20 cellular contexts compared by ENCODE assay signal in genomic region chr6:152118678-152119077, GRCh38.
A peak's percentile ranks its signal among the peaks of the same experiment; 100 is the strongest.
DNase-seq lines count a peak whose midpoint lies in the region; FAIRE-seq and TF ChIP-seq lines count a peak whose summit lies in the region.
"Had no signal": no experiment of that assay in that cellular context is flagged by ENCODE, and none has a peak within 500 bp of the region (broad histone marks: within the 10 kb centered on the region; RNA-seq: fewer than 3 reads in every experiment).

No MANE protein-coding gene starts in this region.

- no peaks in the 10 kb centered on the region for H4K20me1 ChIP-seq in MM.1S (ENCODE audit: insufficient read depth, low read length)
- no peaks in the 10 kb centered on the region for H4K20me1 ChIP-seq in keratinocyte (ENCODE audit: control insufficient read depth, extremely low read depth, insufficient read depth, low read length)

- H3K79me2 ChIP-seq in MM.1S (ENCODE audit: low read length) (no peaks in the 10 kb centered on the region), keratinocyte (ENCODE audit: control insufficient read depth, insufficient read depth, low read length) (no peaks in the 10 kb centered on the region)

- H3K4me3 ChIP-seq in MM.1S (ENCODE audit: low read length) (no peak overlapping the region), brain microvascular endothelial cell (ENCODE audit: low read depth, low read length) (no peak overlapping the region), keratinocyte (ENCODE audit: control insufficient read depth in 2 of 3, extremely low read depth in 1 of 3, insufficient read depth in 2 of 3, low read depth in 1 of 3, low read length in 3 of 3) (no peak overlapping the region)
- H3K4me3 ChIP-seq: GM23338 had no signal

- no peak overlapping the region for H2AFZ ChIP-seq in MM.1S (ENCODE audit: low read length)
- H2AFZ ChIP-seq in keratinocyte (ENCODE audit: control insufficient read depth, low read length) = peak overlapping the region; percentile 33
- H2AFZ ChIP-seq: GM23338 had no signal

- TF ChIP-seq CTCF in MM.1S (IDR thresholded peaks at IDR 0.05; ENCODE audit: low read length) (no peak; the same call in 1 of the 2 replicates), brain microvascular endothelial cell (IDR thresholded peaks at IDR 0.05; ENCODE audit: low read depth, low read length, missing control alignments) (peak; percentile 27), keratinocyte (optimal IDR thresholded peaks at IDR 0.05 in 1 of 3, IDR thresholded peaks at IDR 0.05 in 1 of 3, conservative IDR thresholded peaks at IDR 0.05 in 1 of 3; ENCODE audit: extremely low read depth in 1 of 3, insufficient read depth in 2 of 3, low read length in 3 of 3) (peak; percentile 13 to 32 (median 15))

- H3K4me2 ChIP-seq in MM.1S (ENCODE audit: low read depth, low read length) (no peak overlapping the region), keratinocyte (ENCODE audit: control insufficient read depth, extremely low read depth, insufficient read depth, low read depth, low read length) (no peak overlapping the region)
- H3K4me2 ChIP-seq: GM23338 had no signal

- no peaks in the 10 kb centered on the region for H3K9me2 ChIP-seq in MM.1S (replicated peaks; ENCODE audit: insufficient read depth, low read length)

- H3K36me3 ChIP-seq in MM.1S (replicated peaks; ENCODE audit: insufficient read depth, low read length) (no peaks in the 10 kb centered on the region), brain microvascular endothelial cell (replicated peaks) (peaks cover 15% of the 10 kb centered on the region), keratinocyte (ENCODE audit: control insufficient read depth in 2 of 2, extremely low read depth in 1 of 2, insufficient read depth in 2 of 2, low read length in 2 of 2) (no peaks in the 10 kb centered on the region)

- H3K9me3 ChIP-seq in MM.1S (replicated peaks; ENCODE audit: insufficient read depth, low read length) = no peaks in the 10 kb centered on the region
- H3K9me3 ChIP-seq in keratinocyte (ENCODE audit: control insufficient read depth, low read depth, low read length) = no peaks in the 10 kb centered on the region

- no peaks in the 10 kb centered on the region for H3K27me3 ChIP-seq in MM.1S (replicated peaks; ENCODE audit: insufficient read depth, low read length)
- no peaks in the 10 kb centered on the region for H3K27me3 ChIP-seq in brain microvascular endothelial cell (replicated peaks)
- no peaks in the 10 kb centered on the region for H3K27me3 ChIP-seq in keratinocyte (ENCODE audit: control insufficient read depth, extremely low read depth, insufficient read depth, low read length)

- in situ Hi-C loops in brain microvascular endothelial cell (cut with HindIII; ENCODE audit: low pct_ligation_motif_present, low sequenced_read_pairs) = no loop called here

- dilution Hi-C loops in keratinocyte (cut with MboI; ENCODE audit: extremely low pct_ligation_motif_present, low sequenced_read_pairs) = no loop called here

- H3K27ac ChIP-seq in MM.1S (ENCODE audit: low read length) = no peak overlapping the region
- H3K27ac ChIP-seq in brain microvascular endothelial cell = no peak overlapping the region
- H3K27ac ChIP-seq in keratinocyte (ENCODE audit: control insufficient read depth, insufficient read depth, low read length) = no peak overlapping the region
- H3K27ac ChIP-seq: KMS-11 had no signal

- H3K4me1 ChIP-seq in MM.1S (ENCODE audit: low read length) = peaks cover 12% of the 10 kb centered on the region; the same call in 1 of the 2 replicates
- peaks cover 10% of the 10 kb centered on the region for H3K4me1 ChIP-seq in keratinocyte (ENCODE audit: control insufficient read depth, extremely low read depth, insufficient read depth, low read length)

- H3K9ac ChIP-seq in MM.1S (ENCODE audit: low read length) (no peak overlapping the region), keratinocyte (ENCODE audit: control insufficient read depth, extremely low read depth, insufficient read depth, low read length) (no peak overlapping the region)
- H3K9ac ChIP-seq: KMS-11 had no signal

- DNase-seq in DMS53 (lab: John Stamatoyannopoulos, UW) (peak; percentile 8), DMS53 treated with DMSO at 0.1 percent for 48 hours (lab: John Stamatoyannopoulos, UW; ENCODE audit: unreplicated experiment) (no peak), MM.1S (peak; percentile 21), brain microvascular endothelial cell (no peak), keratinocyte (ENCODE audit: low read depth, low spot score) (no peak), SHP77 (lab: John Stamatoyannopoulos, UW) (no peak), LoVo (ENCODE audit: low spot score) (no peak), NCI-H526 treated with DMSO at 0.1 percent for 48 hours (lab: John Stamatoyannopoulos, UW) (no peak)
- DNase-seq: 8988T; C1 segment of cervical spinal cord; DMS79; MV-4-11; NCI-H1436; NCI-H2029 treated with DMSO at 0.1 percent for 48 hours; NK-92 treated with Interleukin-12 subunit alpha and Interleukin-12 subunit beta, amount 100 ng/mL, for 24 hours; OCI-M1 had no signal

- H3F3A ChIP-seq in MM.1S (ENCODE audit: insufficient read depth, low read length) = peaks cover 7% of the 10 kb centered on the region

- H3K9me1 ChIP-seq in keratinocyte (ENCODE audit: control insufficient read depth, extremely low read depth, insufficient read depth, low read length) = no peaks in the 10 kb centered on the region

- FAIRE-seq in keratinocyte (lab: Jason Lieb, UNC) = no peak
- FAIRE-seq: G401.6, GM12891 had no signal

Comparison
In these comparisons a context has a peak if more than half of its experiments do, and no peak if none do; other contexts are left out.
1. DNase-seq: peak in DMS53 (single experiment) and MM.1S (single experiment); none in DMS53 treated with DMSO at 0.1 percent for 48 hours (single experiment), brain microvascular endothelial cell (single experiment), keratinocyte (single experiment), SHP77 (0 of 2), LoVo (single experiment) and NCI-H526 treated with DMSO at 0.1 percent for 48 hours (single experiment).